ENCODE assay signal across 17 cellular contexts in genomic region chr2:112201706-112202430, GRCh38.
"Had no signal": no experiment of that assay in that cellular context is flagged by ENCODE, and none has a peak within 500 bp of the region (broad histone marks: within the 10 kb centered on the region; RNA-seq: fewer than 3 reads in every experiment).

No MANE protein-coding gene starts in this region.

- DNase-seq: activated CD4-positive, alpha-beta T cell treated with anti-CD3 and anti-CD28 coated beads for 48 hours; activated CD8-positive, alpha-beta T cell treated with anti-CD3 and anti-CD28 coated beads for 36 hours; activated gamma-delta T cell; activated naive CD4-positive, alpha-beta T cell treated with anti-CD3 and anti-CD28 coated beads, Interleukin-2, amount 50 U/mL, for 16 hours; activated naive CD8-positive, alpha-beta T cell treated with anti-CD3 and anti-CD28 coated beads, Interleukin-2, amount 50 U/mL, for 24 hours; dorsolateral prefrontal cortex; effector memory CD8-positive, alpha-beta T cell; foreskin melanocyte; kidney glomerular epithelial cell; left ventricle myocardium superior; midbrain; psoas muscle; stimulated activated CD4-positive, alpha-beta T cell treated with anti-CD3 and anti-CD28 coated beads, Interleukin-12 subunit alpha, Interleukin-12 subunit beta, amount 100 ng/mL, for 4 hours; stimulated activated CD4-positive, alpha-beta T cell treated with anti-CD3 and anti-CD28 coated beads, Interleukin-4, amount 100 ng/mL, for 4 hours; T-cell; thyroid gland had no signal

- FAIRE-seq: TTC549 had no signal
